ENCODE assay signal across 14 cellular contexts in genomic region chr12:124757329-124757728, GRCh38.
DNase-seq lines count a peak whose midpoint lies in the region; ATAC-seq and TF ChIP-seq lines count a peak whose summit lies in the region.
"Had no signal": no experiment of that assay in that cellular context is flagged by ENCODE, and none has a peak within 500 bp of the region (broad histone marks: within the 10 kb centered on the region; RNA-seq: fewer than 3 reads in every experiment).

No MANE protein-coding gene starts in this region.

- no peak for TF ChIP-seq CTCF in DND-41 (IDR thresholded peaks at IDR 0.05; ENCODE audit: borderline replicate concordance, extremely low read depth, low read length, poor library complexity, severe bottlenecking)
- TF ChIP-seq CTCF in brain (conservative IDR thresholded peaks at IDR 0.05), result no peak
- TF ChIP-seq CTCF in lower lobe of right lung (IDR thresholded peaks at IDR 0.05), result no peak

- ATAC-seq in DND-41 (ENCODE audit: insufficient read depth, low read depth) (no peak), lower lobe of right lung (no peak), GM19397 (IDR thresholded peaks at IDR 0.05; ENCODE audit: unreplicated experiment) (no peak)

- H3K27me3 Mint-ChIP-seq in brain, result no peaks in the 10 kb centered on the region

- peak overlapping the region; percentile 87; the same call in 1 of the 2 replicates for H3K27ac ChIP-seq in DND-41 (ENCODE audit: low read length)
- peak overlapping the region; percentile 86 for H3K27ac ChIP-seq in lower lobe of right lung
- peak overlapping the region; percentile 94 for H3K27ac ChIP-seq in temporal lobe (ENCODE audit: low read depth, low read length)

- no peak overlapping the region for H2AFZ ChIP-seq in DND-41 (ENCODE audit: low read depth, low read length)

- no peak overlapping the region for H3K4me2 ChIP-seq in DND-41 (ENCODE audit: insufficient read depth, low read length)

- no peaks in the 10 kb centered on the region for H4K20me1 ChIP-seq in DND-41 (ENCODE audit: insufficient read depth, low read length)

- peak overlapping the region in 4 of 5 experiments; percentile 64 to 93 (median 87) for H3K27ac Mint-ChIP-seq in brain
- H3K27ac Mint-ChIP-seq: CD4-positive, alpha-beta T cell had no signal

- H3K79me2 ChIP-seq in DND-41 (ENCODE audit: insufficient read depth, low read length), result no peaks in the 10 kb centered on the region

- intact Hi-C loops in lower lobe of right lung (cut with DNase I), result no loop called here

- H3K9me3 ChIP-seq in DND-41 (ENCODE audit: insufficient read depth, low read length, severe bottlenecking), result no peaks in the 10 kb centered on the region
- no peaks in the 10 kb centered on the region for H3K9me3 ChIP-seq in lower lobe of right lung

- DNase-seq in DND-41 (no peak), lower lobe of right lung (no peak), erythroblast (lab: John Stamatoyannopoulos, UW) (no peak), D341Med (ENCODE audit: low spot score) (no peak)
- DNase-seq: CD4-positive, alpha-beta T cell; DMS53; KG1; NCI-H146; NCI-H2081; NCI-H524 treated with DMSO at 0.1 percent for 48 hours; SHP77 had no signal

- peaks cover 16 to 64% (median 40%) of the 10 kb centered on the region in 5 experiments for H3K9me3 Mint-ChIP-seq in brain
- H3K9me3 Mint-ChIP-seq: CD4-positive, alpha-beta T cell had no signal

- H3K36me3 Mint-ChIP-seq in brain, result peaks cover 15% of the 10 kb centered on the region

- H3K36me3 ChIP-seq in DND-41 (ENCODE audit: insufficient read depth, low read length), result no peaks in the 10 kb centered on the region
- no peaks in the 10 kb centered on the region for H3K36me3 ChIP-seq in lower lobe of right lung

- H3K4me3 ChIP-seq in DND-41 (ENCODE audit: low read depth in 1 of 2, low read length in 2 of 2), result no peak overlapping the region
- no peak overlapping the region for H3K4me3 ChIP-seq in lower lobe of right lung

- peaks cover 71% of the 10 kb centered on the region for H3K4me1 Mint-ChIP-seq in brain

- TF ChIP-seq POLR2A in erythroblast (IDR thresholded peaks at IDR 0.05; ENCODE audit: low read length), result no peak

- H3K4me1 ChIP-seq in DND-41 (ENCODE audit: insufficient read depth, low read length) (peaks cover 28% of the 10 kb centered on the region), lower lobe of right lung (peaks cover 55% of the 10 kb centered on the region)

- H3K9ac ChIP-seq in DND-41 (ENCODE audit: low read depth, low read length), result no peak overlapping the region

- no peak overlapping the region for H3K4me3 Mint-ChIP-seq in brain
- H3K4me3 Mint-ChIP-seq: CD4-positive, alpha-beta T cell had no signal

- H3K27me3 ChIP-seq in DND-41 (ENCODE audit: insufficient read depth, low read length, poor library complexity), result no peaks in the 10 kb centered on the region
- H3K27me3 ChIP-seq in lower lobe of right lung (ENCODE audit: low read depth), result no peaks in the 10 kb centered on the region
